In genomic region chr3:178966299-178967183, GRCh38 we compare ENCODE assay signal across 8 cellular contexts.
DNase-seq lines count a peak whose midpoint lies in the region; ATAC-seq, FAIRE-seq and TF ChIP-seq lines count a peak whose summit lies in the region.

No MANE protein-coding gene starts in this region.

- WGBS in liver, result 36% methylated on average over 6 of the region's 6 CpGs

- no peaks in the 10 kb centered on the region for H3K27me3 Mint-ChIP-seq in natural killer cell treated with Interleukin-12 subunit alpha and Interleukin-12 subunit beta and Interleukin-15 and Interleukin-18, amount 100 ng/mL, for 72 hours

- H3K4me1 Mint-ChIP-seq in natural killer cell treated with Interleukin-12 subunit alpha and Interleukin-12 subunit beta and Interleukin-15 and Interleukin-18, amount 100 ng/mL, for 72 hours (ENCODE audit: low read depth in 2 of 2), result peaks cover 2 to 10% of the 10 kb centered on the region in 2 donors

- H3K27me3 ChIP-seq in brain microvascular endothelial cell (replicated peaks) (no peaks in the 10 kb centered on the region), liver (ENCODE audit: control insufficient read depth in 4 of 4, insufficient read depth in 4 of 4, low read length in 3 of 4) (no peaks in the 10 kb centered on the region)

- H3K4me3 Mint-ChIP-seq in natural killer cell treated with Interleukin-12 subunit alpha and Interleukin-12 subunit beta and Interleukin-15 and Interleukin-18, amount 100 ng/mL, for 72 hours, result no peak overlapping the region

- no peak overlapping the region for H3K4me3 ChIP-seq in AG04449 (ENCODE audit: low read depth, low read length)
- H3K4me3 ChIP-seq in brain microvascular endothelial cell (ENCODE audit: low read depth, low read length), result peak overlapping the region; percentile 7
- H3K4me3 ChIP-seq in liver (ENCODE audit: low read depth in 1 of 3, low read length in 3 of 3), result no peak overlapping the region

- CTCF ChIA-PET in AG04449 (lab: Yijun Ruan, JAX), result interaction anchor here (0.7 to 4.1 kb wide), 16 partner anchors 10 to 581 kb away, joined by 3 to 96 read pairs (median 4); no protein-coding TSS in a partner anchor

- H3K27ac Mint-ChIP-seq in natural killer cell treated with Interleukin-12 subunit alpha and Interleukin-12 subunit beta and Interleukin-15 and Interleukin-18, amount 100 ng/mL, for 72 hours, result no peak overlapping the region

- H3K36me3 ChIP-seq in brain microvascular endothelial cell (replicated peaks) (no peaks in the 10 kb centered on the region), liver (ENCODE audit: control insufficient read depth in 4 of 4, insufficient read depth in 3 of 4, low read depth in 1 of 4, low read length in 3 of 4) (no peaks in the 10 kb centered on the region)

- TF ChIP-seq CTCF in AG04449 (IDR thresholded peaks at IDR 0.05; ENCODE audit: insufficient read depth, low read length, missing control alignments), result peak; percentile 18
- TF ChIP-seq CTCF in brain microvascular endothelial cell (IDR thresholded peaks at IDR 0.05; ENCODE audit: low read depth, low read length, missing control alignments), result peak; percentile 40
- TF ChIP-seq CTCF in liver (IDR thresholded peaks at IDR 0.05; ENCODE audit: low read depth, low read length, missing input control), result peak; percentile 46

- no peaks in the 10 kb centered on the region for H3K9me3 ChIP-seq in liver (ENCODE audit: control insufficient read depth in 4 of 4, low read length in 3 of 4)

- peak; percentile 79 to 80 for TF ChIP-seq RAD21 in liver (IDR thresholded peaks at IDR 0.05)

- peak; percentile 3 for DNase-seq in AG04449 (ENCODE audit: low read depth, low spot score)
- no peak for DNase-seq in GM18507 (ENCODE audit: extremely low spot score, insufficient read length, low read depth)
- DNase-seq in NCI-H345 (lab: John Stamatoyannopoulos, UW), result peak; percentile 25
- no peak for DNase-seq in brain microvascular endothelial cell
- no peak for DNase-seq in natural killer cell treated with Interleukin-12 subunit alpha and Interleukin-12 subunit beta and Interleukin-15 and Interleukin-18, amount 100 ng/mL, for 72 hours (ENCODE audit: low spot score)
- DNase-seq in stimulated activated CD4-positive, alpha-beta T cell treated with anti-CD3 and anti-CD28 coated beads, Interleukin-2, amount 100 ng/mL, for 24 hours, result no peak

- no peak overlapping the region for H3K9ac ChIP-seq in liver (ENCODE audit: low read depth in 1 of 2, low read length in 2 of 2)

- H3K9me3 Mint-ChIP-seq in natural killer cell treated with Interleukin-12 subunit alpha and Interleukin-12 subunit beta and Interleukin-15 and Interleukin-18, amount 100 ng/mL, for 72 hours, result no peaks in the 10 kb centered on the region

- H3K27ac ChIP-seq in brain microvascular endothelial cell, result no peak overlapping the region
- no peak overlapping the region for H3K27ac ChIP-seq in liver (ENCODE audit: low read depth in 1 of 2, low read length in 2 of 2)

- no peaks in the 10 kb centered on the region for H3K36me3 Mint-ChIP-seq in natural killer cell treated with Interleukin-12 subunit alpha and Interleukin-12 subunit beta and Interleukin-15 and Interleukin-18, amount 100 ng/mL, for 72 hours

- ATAC-seq in HG03095 (IDR thresholded peaks at IDR 0.05; ENCODE audit: unreplicated experiment), result peak; percentile 42
- ATAC-seq in natural killer cell treated with Interleukin-12 subunit alpha and Interleukin-12 subunit beta and Interleukin-15 and Interleukin-18, amount 100 ng/mL, for 72 hours, result no peak

- H3K4me1 ChIP-seq in liver (ENCODE audit: control insufficient read depth in 4 of 4, insufficient read depth in 4 of 4, low read length in 3 of 4), result peaks cover 0 to 2% (median 0%) of the 10 kb centered on the region in 4 donors

- peak; percentile 87 for FAIRE-seq in GM18507 (lab: Jason Lieb, UNC)

- in situ Hi-C loops in brain microvascular endothelial cell (cut with HindIII; ENCODE audit: low pct_ligation_motif_present, low sequenced_read_pairs), result loop anchor here (25.0 kb wide), 1 partner anchor 529 kb away; no protein-coding TSS in a partner anchor

- POLR2A ChIA-PET in AG04449 (lab: Yijun Ruan, JAX), result no interaction called here

TF ChIP-seq in liver, 16 proteins besides CTCF, POLR2A, EP300 and RAD21:
- no peak for TF ChIP-seq HNF4A (conservative IDR thresholded peaks at IDR 0.05)
- no peak for TF ChIP-seq RXRA (IDR thresholded peaks at IDR 0.05)
- TF ChIP-seq REST (IDR thresholded peaks at IDR 0.05), result no peak
- TF ChIP-seq FOXA1 (IDR thresholded peaks at IDR 0.05), result no peak
- no peak for TF ChIP-seq NR2F2 (IDR thresholded peaks at IDR 0.05)
- TF ChIP-seq JUND (IDR thresholded peaks at IDR 0.05), result no peak
- TF ChIP-seq EGR1 (IDR thresholded peaks at IDR 0.05; ENCODE audit: low read depth in 2 of 2), result no peak
- no peak for TF ChIP-seq ZBTB33 (IDR thresholded peaks at IDR 0.05)
- no peak for TF ChIP-seq GABPA (IDR thresholded peaks at IDR 0.05 in 1 of 2, conservative IDR thresholded peaks at IDR 0.05 in 1 of 2)
- TF ChIP-seq FOXA2 (IDR thresholded peaks at IDR 0.05), result no peak

Comparison
In these comparisons a context has a peak if more than half of its experiments do, and no peak if none do; other contexts are left out.
1. DNase-seq: peak in AG04449 (single experiment) and NCI-H345 (single experiment); none in GM18507 (single experiment), brain microvascular endothelial cell (single experiment), natural killer cell treated with Interleukin-12 subunit alpha and Interleukin-12 subunit beta and Interleukin-15 and Interleukin-18, amount 100 ng/mL, for 72 hours (single experiment) and stimulated activated CD4-positive, alpha-beta T cell treated with anti-CD3 and anti-CD28 coated beads, Interleukin-2, amount 100 ng/mL, for 24 hours (0 of 2).
2. Peak in every context shown above with its lines, with median percentiles within 50 percentile points of each other: CTCF ChIP-seq.